ENCODE assay signal across 10 cellular contexts in genomic region chr11:73384531-73384870, GRCh38. TPM values are rescaled to one million over a fixed set of nuclear protein-coding genes. Genes with fewer than 3 reads are reported as not detected.
DNase-seq lines count a peak whose midpoint lies in the region; ATAC-seq and TF ChIP-seq lines count a peak whose summit lies in the region.
"Had no signal": no experiment of that assay in that cellular context is flagged by ENCODE, and none has a peak within 500 bp of the region (broad histone marks: within the 10 kb centered on the region; RNA-seq: fewer than 3 reads in every experiment).

No MANE protein-coding gene starts in this region.

- peak overlapping the region; percentile 93 for H3K27ac ChIP-seq in RWPE1

- CTCF ChIA-PET in RWPE1 (lab: Yijun Ruan, JAX): interaction anchor here (0.5 kb wide), 1 partner anchor 557 kb away, joined by 8 read pairs; no protein-coding TSS in a partner anchor

- no peaks in the 10 kb centered on the region for H3K27me3 Mint-ChIP-seq in T-helper 2 cell treated with Interferon-gamma antibody and Interleukin-4, amounts not matched to agents 5 μg/mL and 100 μg/mL, for 36 hours (ENCODE audit: low read depth)
- H3K27me3 Mint-ChIP-seq in immature natural killer cell (ENCODE audit: low read depth in 3 of 3): peaks cover 25 to 50% (median 37%) of the 10 kb centered on the region in 3 donors
- no peaks in the 10 kb centered on the region for H3K27me3 Mint-ChIP-seq in stimulated activated naive B cell treated with anti-CD40 and anti-IgM and Interleukin-4, amounts not matched to agents 10 μg/mL and 1 μg/mL and 100 μg/mL, for 72 hours

- no peak for DNase-seq in T-helper 2 cell treated with Interferon-gamma antibody and Interleukin-4, amounts not matched to agents 5 μg/mL and 100 μg/mL, for 36 hours (ENCODE audit: low spot score)
- DNase-seq in T-helper 2 cell (no peak), RWPE1 (ENCODE audit: low spot score) (no peak), immature natural killer cell (no peak), UCSD-AML1 (lab: John Stamatoyannopoulos, UW; ENCODE audit: unreplicated experiment) (no peak), NCI-H1105 (lab: John Stamatoyannopoulos, UW) (no peak)
- DNase-seq in stimulated activated naive B cell treated with anti-CD40 and anti-IgM and Interleukin-4, amounts not matched to agents 10 μg/mL and 1 μg/mL and 100 μg/mL, for 72 hours: no peak
- DNase-seq in stimulated activated CD4-positive, alpha-beta T cell treated with anti-CD3 and anti-CD28 coated beads, Interleukin-1b, Interleukin-23, amount 100 ng/mL, for 48 hours: no peak
- DNase-seq: NCI-H187, T1000 had no signal

- no peak for TF ChIP-seq CTCF in RWPE1 (conservative IDR thresholded peaks at IDR 0.05; ENCODE audit: low read depth)

- H3K9me3 Mint-ChIP-seq in T-helper 2 cell treated with Interferon-gamma antibody and Interleukin-4, amounts not matched to agents 5 μg/mL and 100 μg/mL, for 36 hours: no peaks in the 10 kb centered on the region
- no peaks in the 10 kb centered on the region for H3K9me3 Mint-ChIP-seq in immature natural killer cell
- H3K9me3 Mint-ChIP-seq in stimulated activated naive B cell treated with anti-CD40 and anti-IgM and Interleukin-4, amounts not matched to agents 10 μg/mL and 1 μg/mL and 100 μg/mL, for 72 hours: no peaks in the 10 kb centered on the region

- peaks cover 6% of the 10 kb centered on the region for H3K36me3 Mint-ChIP-seq in T-helper 2 cell treated with Interferon-gamma antibody and Interleukin-4, amounts not matched to agents 5 μg/mL and 100 μg/mL, for 36 hours (ENCODE audit: low read depth)
- H3K36me3 Mint-ChIP-seq in immature natural killer cell: no peaks in the 10 kb centered on the region
- peaks cover 41 to 62% of the 10 kb centered on the region in 2 donors for H3K36me3 Mint-ChIP-seq in stimulated activated naive B cell treated with anti-CD40 and anti-IgM and Interleukin-4, amounts not matched to agents 10 μg/mL and 1 μg/mL and 100 μg/mL, for 72 hours

- peak overlapping the region; percentile 58 for H3K4me3 Mint-ChIP-seq in T-helper 2 cell treated with Interferon-gamma antibody and Interleukin-4, amounts not matched to agents 5 μg/mL and 100 μg/mL, for 36 hours
- H3K4me3 Mint-ChIP-seq in immature natural killer cell: peak overlapping the region in 3 of 5 donors; percentile 3 to 50 (median 30)
- H3K4me3 Mint-ChIP-seq in stimulated activated naive B cell treated with anti-CD40 and anti-IgM and Interleukin-4, amounts not matched to agents 10 μg/mL and 1 μg/mL and 100 μg/mL, for 72 hours: peak overlapping the region; percentile 78 to 83

- ATAC-seq in stimulated activated naive B cell treated with anti-CD40 and anti-IgM and Interleukin-4, amounts not matched to agents 10 μg/mL and 1 μg/mL and 100 μg/mL, for 72 hours (replicated peaks): peak in 1 of 2 donors; percentile 6

- H3K4me1 Mint-ChIP-seq in T-helper 2 cell treated with Interferon-gamma antibody and Interleukin-4, amounts not matched to agents 5 μg/mL and 100 μg/mL, for 36 hours (ENCODE audit: low read depth): peaks cover 53% of the 10 kb centered on the region
- peaks cover 45 to 58% of the 10 kb centered on the region in 2 donors for H3K4me1 Mint-ChIP-seq in immature natural killer cell
- peaks cover 90 to 100% of the 10 kb centered on the region in 2 donors for H3K4me1 Mint-ChIP-seq in stimulated activated naive B cell treated with anti-CD40 and anti-IgM and Interleukin-4, amounts not matched to agents 10 μg/mL and 1 μg/mL and 100 μg/mL, for 72 hours

- POLR2A ChIA-PET in RWPE1 (lab: Yijun Ruan, JAX; ENCODE audit: low non-redundant PET): no interaction called here

- H3K27ac Mint-ChIP-seq in T-helper 2 cell treated with Interferon-gamma antibody and Interleukin-4, amounts not matched to agents 5 μg/mL and 100 μg/mL, for 36 hours: peak overlapping the region; percentile 60
- peak overlapping the region in 5 of 6 donors; percentile 21 to 83 (median 80) for H3K27ac Mint-ChIP-seq in immature natural killer cell
- peak overlapping the region; percentile 98 for H3K27ac Mint-ChIP-seq in stimulated activated naive B cell treated with anti-CD40 and anti-IgM and Interleukin-4, amounts not matched to agents 10 μg/mL and 1 μg/mL and 100 μg/mL, for 72 hours

RNA-seq across cellular contexts. Expression of gene RELT, which starts 8.3 kb away (rescaled TPM):
- polyA plus RNA-seq in immature natural killer cell: 1 to 10 TPM; 2.8 to 5.4 (median 3.6) TPM

Comparison
In these comparisons a context has a peak if more than half of its experiments do, and no peak if none do; other contexts are left out.
1. H3K4me3 Mint-ChIP-seq: peak in every context shown above with its lines; median percentile 80 in stimulated activated naive B cell treated with anti-CD40 and anti-IgM and Interleukin-4, amounts not matched to agents 10 μg/mL and 1 μg/mL and 100 μg/mL, for 72 hours; 58 in T-helper 2 cell treated with Interferon-gamma antibody and Interleukin-4, amounts not matched to agents 5 μg/mL and 100 μg/mL, for 36 hours; 30 in immature natural killer cell.